Comparison of ENCODE assay signal across 33 cellular contexts in genomic region chr19:45917421-45918091, GRCh38. TPM values are rescaled to one million over a fixed set of nuclear protein-coding genes. Genes with fewer than 3 reads are reported as not detected.
A peak's percentile ranks its signal among the peaks of the same experiment; 100 is the strongest.
DNase-seq lines count a peak whose midpoint lies in the region; ATAC-seq, FAIRE-seq and TF ChIP-seq lines count a peak whose summit lies in the region.
"Had no signal": no experiment of that assay in that cellular context is flagged by ENCODE, and none has a peak within 500 bp of the region (broad histone marks: within the 10 kb centered on the region; RNA-seq: fewer than 3 reads in every experiment).

No MANE protein-coding gene starts in this region.

- H3K27ac Mint-ChIP-seq in activated CD8-positive, alpha-beta T cell treated with anti-CD3 and anti-CD28 coated beads for 36 hours, result peak overlapping the region; percentile 52
- H3K27ac Mint-ChIP-seq: activated B cell treated with CpG ODN at 0.5 μM for 24 hours; activated naive CD4-positive, alpha-beta T cell treated with anti-CD3 and anti-CD28 coated beads for 36 hours; nephron; stimulated activated naive B cell treated with anti-CD40 and anti-IgM and Interleukin-4, amounts not matched to agents 10 μg/mL and 1 μg/mL and 100 μg/mL, for 72 hours; T-cell had no signal

- no peaks in the 10 kb centered on the region for H3K36me3 Mint-ChIP-seq in activated CD8-positive, alpha-beta T cell treated with anti-CD3 and anti-CD28 coated beads for 36 hours (ENCODE audit: low read depth)
- H3K36me3 Mint-ChIP-seq: stimulated activated naive B cell treated with anti-CD40 and anti-IgM and Interleukin-4, amounts not matched to agents 10 μg/mL and 1 μg/mL and 100 μg/mL, for 72 hours; T-cell had no signal

- peaks cover 12% of the 10 kb centered on the region for H3K4me1 Mint-ChIP-seq in activated CD8-positive, alpha-beta T cell treated with anti-CD3 and anti-CD28 coated beads for 36 hours (ENCODE audit: low read depth)
- H3K4me1 Mint-ChIP-seq: activated B cell treated with CpG ODN at 0.5 μM for 24 hours; nephron; stimulated activated naive B cell treated with anti-CD40 and anti-IgM and Interleukin-4, amounts not matched to agents 10 μg/mL and 1 μg/mL and 100 μg/mL, for 72 hours; T-cell had no signal

- no peak for FAIRE-seq in RCC 7860 (lab: Jason Lieb, UNC)

- no peaks in the 10 kb centered on the region for H3K36me3 ChIP-seq in brain microvascular endothelial cell (replicated peaks)
- H3K36me3 ChIP-seq: gastroesophageal sphincter, lower lobe of right lung had no signal

- peaks cover 18% of the 10 kb centered on the region for H3K27me3 Mint-ChIP-seq in activated CD8-positive, alpha-beta T cell treated with anti-CD3 and anti-CD28 coated beads for 36 hours

- no peaks in the 10 kb centered on the region for H3K9me3 Mint-ChIP-seq in activated CD8-positive, alpha-beta T cell treated with anti-CD3 and anti-CD28 coated beads for 36 hours
- H3K9me3 Mint-ChIP-seq: activated B cell treated with CpG ODN at 0.5 μM for 24 hours; activated naive CD4-positive, alpha-beta T cell treated with anti-CD3 and anti-CD28 coated beads for 36 hours; nephron; stimulated activated naive B cell treated with anti-CD40 and anti-IgM and Interleukin-4, amounts not matched to agents 10 μg/mL and 1 μg/mL and 100 μg/mL, for 72 hours; T-cell had no signal

- no peak overlapping the region for H3K27ac ChIP-seq in brain microvascular endothelial cell
- H3K27ac ChIP-seq: gastroesophageal sphincter, hepatocyte, lower lobe of right lung, testis had no signal

- POLR2A ChIA-PET in activated CD8-positive, alpha-beta T cell treated with anti-CD3 and anti-CD28 coated beads for 36 hours (lab: Charles Lee), result interaction anchor here (0.6 to 1.0 kb wide), 2 partner anchors 57 to 165 kb away, joined by 3 read pairs; no protein-coding TSS in a partner anchor

- CTCF ChIA-PET in activated CD8-positive, alpha-beta T cell treated with anti-CD3 and anti-CD28 coated beads for 36 hours (lab: Charles Lee), result interaction anchor here (1.3 kb wide), 1 partner anchor 54 kb away, joined by 3 read pairs; no protein-coding TSS in a partner anchor

- DNase-seq in Ammon's horn (ENCODE audit: low spot score) (peak; percentile 77), COLO829 (ENCODE audit: low spot score) (peak; percentile 83), medulla oblongata (ENCODE audit: extremely low spot score) (peak; percentile 86), NCI-H526 treated with DMSO at 0.1 percent for 48 hours (lab: John Stamatoyannopoulos, UW) (no peak), brain microvascular endothelial cell (no peak), kidney glomerular epithelial cell (lab: John Stamatoyannopoulos, UW) (no peak), RCC 7860 (ENCODE audit: low spot score) (no peak)
- peak; percentile 40 for DNase-seq in activated CD8-positive, alpha-beta T cell treated with anti-CD3 and anti-CD28 coated beads for 36 hours
- DNase-seq: activated B cell treated with CpG ODN at 0.5 μM for 24 hours; activated naive CD4-positive, alpha-beta T cell treated with anti-CD3 and anti-CD28 coated beads for 36 hours; activated T-cell treated with anti-CD3 and anti-CD28 coated beads, Interleukin-2, amount 50 U/mL, for 48 hours; C1 segment of cervical spinal cord; DMS79; HCEC 1CT; IMR-90; lower lobe of right lung; mucosa of descending colon; NCI-H1436 treated with DMSO at 0.1 percent for 48 hours; NCI-H2107; NCI-H446; RPMI8226; stimulated activated naive B cell treated with anti-CD40 and anti-IgM and Interleukin-4, amounts not matched to agents 10 μg/mL and 1 μg/mL and 100 μg/mL, for 72 hours; T-cell; testis had no signal

- in situ Hi-C loops in brain microvascular endothelial cell (cut with HindIII; ENCODE audit: low pct_ligation_motif_present, low sequenced_read_pairs), result no loop called here

- no peak for TF ChIP-seq CTCF in activated CD8-positive, alpha-beta T cell treated with anti-CD3 and anti-CD28 coated beads for 36 hours (IDR thresholded peaks at IDR 0.05)
- TF ChIP-seq CTCF in brain microvascular endothelial cell (IDR thresholded peaks at IDR 0.05; ENCODE audit: low read depth, low read length, missing control alignments), result no peak

- no peak overlapping the region for H3K4me3 ChIP-seq in brain microvascular endothelial cell (ENCODE audit: low read depth, low read length)
- H3K4me3 ChIP-seq: gastroesophageal sphincter, hepatocyte, lower lobe of right lung, mucosa of descending colon, testis had no signal

- no peaks in the 10 kb centered on the region for H3K27me3 ChIP-seq in brain microvascular endothelial cell (replicated peaks)
- H3K27me3 ChIP-seq: hepatocyte, testis had no signal

- ATAC-seq in activated CD8-positive, alpha-beta T cell treated with anti-CD3 and anti-CD28 coated beads for 36 hours, result peak; percentile 63
- ATAC-seq: gastroesophageal sphincter; lower lobe of right lung; mucosa of descending colon; stimulated activated naive B cell treated with anti-CD40 and anti-IgM and Interleukin-4, amounts not matched to agents 10 μg/mL and 1 μg/mL and 100 μg/mL, for 72 hours; T-cell had no signal

- intact Hi-C loops in activated CD8-positive, alpha-beta T cell treated with anti-CD3 and anti-CD28 coated beads for 36 hours (cut with micrococcal nuclease), result no loop called here

- no peak overlapping the region for H3K4me3 Mint-ChIP-seq in activated CD8-positive, alpha-beta T cell treated with anti-CD3 and anti-CD28 coated beads for 36 hours
- H3K4me3 Mint-ChIP-seq: activated B cell treated with CpG ODN at 0.5 μM for 24 hours; activated naive CD4-positive, alpha-beta T cell treated with anti-CD3 and anti-CD28 coated beads for 36 hours; nephron; stimulated activated naive B cell treated with anti-CD40 and anti-IgM and Interleukin-4, amounts not matched to agents 10 μg/mL and 1 μg/mL and 100 μg/mL, for 72 hours; T-cell had no signal

RNA-seq across cellular contexts. Expression of gene NANOS2, which starts 3.0 kb away (rescaled TPM):
- not detected for total RNA-seq in activated CD8-positive, alpha-beta T cell treated with anti-CD3 and anti-CD28 coated beads for 36 hours
- total RNA-seq: activated B cell treated with CpG ODN at 0.5 μM for 24 hours; activated naive CD4-positive, alpha-beta T cell treated with anti-CD3 and anti-CD28 coated beads for 36 hours; cerebellum; dermis microvascular lymphatic vessel endothelial cell; gastroesophageal sphincter; hepatocyte; IMR-90; lower lobe of right lung; mucosa of descending colon; osteocyte; renal cortical epithelial cell; skeletal muscle tissue; T-cell; urinary bladder had no signal

RNA-seq across cellular contexts. Expression of gene MYPOP, which starts 15.1 kb away (rescaled TPM):
- 1 to 10 TPM; 4.1 to 5.0 TPM for total RNA-seq in activated CD8-positive, alpha-beta T cell treated with anti-CD3 and anti-CD28 coated beads for 36 hours

RNA-seq across cellular contexts. Expression of gene IRF2BP1, which starts 31.6 kb away (rescaled TPM):
- total RNA-seq in activated CD8-positive, alpha-beta T cell treated with anti-CD3 and anti-CD28 coated beads for 36 hours, result 10 to 100 TPM; 15.3 to 17.2 TPM

RNA-seq across cellular contexts. Expression of gene FOXA3, which starts 53.4 kb away (rescaled TPM):
- under 1 TPM in 1 of 2 experiments, not detected in 1; 0.36 TPM for total RNA-seq in activated CD8-positive, alpha-beta T cell treated with anti-CD3 and anti-CD28 coated beads for 36 hours
- total RNA-seq: activated B cell treated with CpG ODN at 0.5 μM for 24 hours, cerebellum, dermis microvascular lymphatic vessel endothelial cell, IMR-90, osteocyte, skeletal muscle tissue, urinary bladder had no signal

RNA-seq across cellular contexts. Expression of gene SYMPK, which starts 54.6 kb away (rescaled TPM):
- total RNA-seq in activated CD8-positive, alpha-beta T cell treated with anti-CD3 and anti-CD28 coated beads for 36 hours, result 100 to 1,000 TPM in 1 of 2 experiments, 10 to 100 TPM in 1; 96.8 to 114 TPM

Comparison
In these comparisons a context has a peak if more than half of its experiments do, and no peak if none do; other contexts are left out.
1. DNase-seq: peak in Ammon's horn (single experiment), COLO829 (single experiment), activated CD8-positive, alpha-beta T cell treated with anti-CD3 and anti-CD28 coated beads for 36 hours (single experiment) and medulla oblongata (single experiment); none in NCI-H526 treated with DMSO at 0.1 percent for 48 hours (single experiment), brain microvascular endothelial cell (single experiment), kidney glomerular epithelial cell (single experiment) and RCC 7860 (single experiment).